ENCODE assay signal across 14 cellular contexts in genomic region chr10:79160191-79160590, GRCh38.
DNase-seq lines count a peak whose midpoint lies in the region; ATAC-seq, FAIRE-seq and TF ChIP-seq lines count a peak whose summit lies in the region.
"Had no signal": no experiment of that assay in that cellular context is flagged by ENCODE, and none has a peak within 500 bp of the region (broad histone marks: within the 10 kb centered on the region; RNA-seq: fewer than 3 reads in every experiment).

No MANE protein-coding gene starts in this region.

- H3K27me3 ChIP-seq in liver (ENCODE audit: control insufficient read depth in 4 of 4, insufficient read depth in 4 of 4, low read length in 3 of 4): no peaks in the 10 kb centered on the region
- H3K27me3 ChIP-seq in right lobe of liver: no peaks in the 10 kb centered on the region
- no peaks in the 10 kb centered on the region for H3K27me3 ChIP-seq in sigmoid colon
- no peaks in the 10 kb centered on the region for H3K27me3 ChIP-seq in CD8-positive, alpha-beta memory T cell (ENCODE audit: insufficient read depth, low read length, poor library complexity, severe bottlenecking)

- peaks cover 0 to 7% (median 0%) of the 10 kb centered on the region in 3 donors for H3K36me3 Mint-ChIP-seq in CD8-positive, alpha-beta memory T cell

- ATAC-seq in right lobe of liver: no peak
- ATAC-seq: effector memory CD8-positive, alpha-beta T cell had no signal

- 82% methylated on average over 4 of the region's 4 CpGs for WGBS in liver
- no CpG with 5 or more reads among the region's 4 CpGs for WGBS in right lobe of liver (ENCODE audit: insufficient coverage, low coverage, low lambda C conversion rate, missing lambda C conversion rate)
- 82 to 86% methylated on average over 4 of the region's 4 CpGs for WGBS in sigmoid colon, 2 donors

- no peak for DNase-seq in right lobe of liver
- DNase-seq in kidney: no peak
- no peak for DNase-seq in sigmoid colon
- no peak for DNase-seq in activated CD8-positive, alpha-beta memory T cell treated with anti-CD3 and anti-CD28 coated beads, Interleukin-2, amount 50 U/mL, for 48 hours
- DNase-seq in CD8-positive, alpha-beta memory T cell: no peak
- no peak for DNase-seq in urothelium cell line (ENCODE audit: low spot score)
- no peak for DNase-seq in SHP77 treated with DMSO at 0.1 percent for 48 hours (lab: John Stamatoyannopoulos, UW)
- DNase-seq: activated T-cell treated with anti-CD3 and anti-CD28 coated beads, Interleukin-2, amount 50 U/mL, for 24 hours; effector memory CD8-positive, alpha-beta T cell; glutamatergic neuron; NCI-H1105 treated with DMSO at 0.1 percent for 48 hours; NCI-H345; T-helper 1 cell had no signal

- peaks cover 27 to 63% (median 44%) of the 10 kb centered on the region in 4 donors for H3K4me1 ChIP-seq in liver (ENCODE audit: control insufficient read depth in 4 of 4, insufficient read depth in 4 of 4, low read length in 3 of 4)
- H3K4me1 ChIP-seq in right lobe of liver: peaks cover 2 to 53% (median 28%) of the 10 kb centered on the region in 4 donors
- H3K4me1 ChIP-seq in kidney (ENCODE audit: control insufficient read depth in 1 of 2, insufficient read depth in 1 of 2, low read depth in 1 of 2, low read length in 2 of 2): peaks cover 75 to 80% of the 10 kb centered on the region in 2 donors
- peaks cover 0 to 100% (median 94%) of the 10 kb centered on the region in 4 donors for H3K4me1 ChIP-seq in sigmoid colon
- H3K4me1 ChIP-seq in CD8-positive, alpha-beta memory T cell (ENCODE audit: insufficient read depth, low read length): no peaks in the 10 kb centered on the region

- no peaks in the 10 kb centered on the region for H3K27me3 Mint-ChIP-seq in CD8-positive, alpha-beta memory T cell
- H3K27me3 Mint-ChIP-seq: activated T-cell treated with anti-CD3 and anti-CD28 coated beads, Interleukin-2, amount 50 U/mL, for 24 hours; effector memory CD8-positive, alpha-beta T cell had no signal

- H3K9me3 Mint-ChIP-seq in CD8-positive, alpha-beta memory T cell: no peaks in the 10 kb centered on the region
- H3K9me3 Mint-ChIP-seq: activated T-cell treated with anti-CD3 and anti-CD28 coated beads, Interleukin-2, amount 50 U/mL, for 24 hours; effector memory CD8-positive, alpha-beta T cell had no signal

- H3K27ac ChIP-seq in liver (ENCODE audit: low read depth in 1 of 2, low read length in 2 of 2) (peak overlapping the region; percentile 28 to 49), right lobe of liver (peak overlapping the region in 1 of 3 donors; percentile 18), kidney (ENCODE audit: low read depth in 2 of 2, low read length in 2 of 2) (peak overlapping the region; percentile 92 to 95), sigmoid colon (peak overlapping the region; percentile 85 to 92 (median 88))
- H3K27ac ChIP-seq in CD8-positive, alpha-beta memory T cell (ENCODE audit: low read depth, low read length): no peak overlapping the region

- FAIRE-seq in kidney (lab: Jason Lieb, UNC) (no peak), urothelium cell line (lab: Jason Lieb, UNC) (no peak)

- TF ChIP-seq EP300 in sigmoid colon (IDR thresholded peaks at IDR 0.05): no peak

- peaks cover 0 to 4% (median 3%) of the 10 kb centered on the region in 3 donors for H3K4me1 Mint-ChIP-seq in CD8-positive, alpha-beta memory T cell

- CTCF ChIA-PET in CD8-positive, alpha-beta memory T cell (lab: Charles Lee): no interaction called here

- TF ChIP-seq CTCF in liver (IDR thresholded peaks at IDR 0.05; ENCODE audit: low read depth, low read length, missing input control) (no peak), right lobe of liver (IDR thresholded peaks at IDR 0.05) (no peak), kidney (IDR thresholded peaks at IDR 0.05; ENCODE audit: borderline replicate concordance, extremely low read depth, insufficient read depth) (no peak), sigmoid colon (IDR thresholded peaks at IDR 0.05) (no peak)

- peak overlapping the region in 1 of 2 donors; percentile 44 for H3K9ac ChIP-seq in liver (ENCODE audit: low read depth in 1 of 2, low read length in 2 of 2)
- H3K9ac ChIP-seq in kidney (ENCODE audit: low read length in 2 of 2): peak overlapping the region; percentile 20 to 69

- TF ChIP-seq POLR2A in right lobe of liver (IDR thresholded peaks at IDR 0.05) (no peak), sigmoid colon (IDR thresholded peaks at IDR 0.05) (no peak)

- no peak for TF ChIP-seq RAD21 in liver (IDR thresholded peaks at IDR 0.05)

- POLR2A ChIA-PET in CD8-positive, alpha-beta memory T cell (lab: Charles Lee): no interaction called here

- peaks cover 0 to 4% (median 0%) of the 10 kb centered on the region in 4 donors for H3K36me3 ChIP-seq in liver (ENCODE audit: control insufficient read depth in 4 of 4, insufficient read depth in 3 of 4, low read depth in 1 of 4, low read length in 3 of 4)
- H3K36me3 ChIP-seq in right lobe of liver: no peaks in the 10 kb centered on the region
- peaks cover 0 to 6% of the 10 kb centered on the region in 2 donors for H3K36me3 ChIP-seq in kidney (ENCODE audit: control insufficient read depth in 1 of 2, insufficient read depth in 2 of 2, low read length in 2 of 2)
- H3K36me3 ChIP-seq in sigmoid colon: peaks cover 0 to 4% (median 0%) of the 10 kb centered on the region in 4 donors
- no peaks in the 10 kb centered on the region for H3K36me3 ChIP-seq in CD8-positive, alpha-beta memory T cell (ENCODE audit: insufficient read depth, low read length)

- H3K4me3 ChIP-seq in liver (ENCODE audit: low read depth in 1 of 3, low read length in 3 of 3): no peak overlapping the region
- no peak overlapping the region for H3K4me3 ChIP-seq in right lobe of liver
- H3K4me3 ChIP-seq in kidney (ENCODE audit: low read length in 2 of 2): no peak overlapping the region
- H3K4me3 ChIP-seq in sigmoid colon: no peak overlapping the region
- no peak overlapping the region for H3K4me3 ChIP-seq in CD8-positive, alpha-beta memory T cell (ENCODE audit: low read length)

- H3K27ac Mint-ChIP-seq in CD8-positive, alpha-beta memory T cell: no peak overlapping the region
- H3K27ac Mint-ChIP-seq: activated T-cell treated with anti-CD3 and anti-CD28 coated beads, Interleukin-2, amount 50 U/mL, for 24 hours; effector memory CD8-positive, alpha-beta T cell had no signal

- H3K4me3 Mint-ChIP-seq in CD8-positive, alpha-beta memory T cell: no peak overlapping the region
- H3K4me3 Mint-ChIP-seq: activated T-cell treated with anti-CD3 and anti-CD28 coated beads, Interleukin-2, amount 50 U/mL, for 24 hours; effector memory CD8-positive, alpha-beta T cell had no signal

- intact Hi-C loops in right lobe of liver (cut with DNase I): no loop called here
- intact Hi-C loops in kidney (cut with DNase I): no loop called here
- intact Hi-C loops in sigmoid colon (cut with DNase I): no loop called here

- no peaks in the 10 kb centered on the region for H3K9me3 ChIP-seq in liver (ENCODE audit: control insufficient read depth in 4 of 4, low read length in 3 of 4)
- H3K9me3 ChIP-seq in right lobe of liver: no peaks in the 10 kb centered on the region
- H3K9me3 ChIP-seq in kidney (ENCODE audit: control insufficient read depth in 1 of 2, low read length in 2 of 2): no peaks in the 10 kb centered on the region
- no peaks in the 10 kb centered on the region for H3K9me3 ChIP-seq in sigmoid colon
- no peaks in the 10 kb centered on the region for H3K9me3 ChIP-seq in CD8-positive, alpha-beta memory T cell (ENCODE audit: low read length)

TF ChIP-seq in liver, 16 proteins besides CTCF, POLR2A, EP300 and RAD21:
- TF ChIP-seq NR2F2 (IDR thresholded peaks at IDR 0.05): peak; percentile 0
- no peak for TF ChIP-seq ATF3 (IDR thresholded peaks at IDR 0.05)
